In the genomic region with DNA sequence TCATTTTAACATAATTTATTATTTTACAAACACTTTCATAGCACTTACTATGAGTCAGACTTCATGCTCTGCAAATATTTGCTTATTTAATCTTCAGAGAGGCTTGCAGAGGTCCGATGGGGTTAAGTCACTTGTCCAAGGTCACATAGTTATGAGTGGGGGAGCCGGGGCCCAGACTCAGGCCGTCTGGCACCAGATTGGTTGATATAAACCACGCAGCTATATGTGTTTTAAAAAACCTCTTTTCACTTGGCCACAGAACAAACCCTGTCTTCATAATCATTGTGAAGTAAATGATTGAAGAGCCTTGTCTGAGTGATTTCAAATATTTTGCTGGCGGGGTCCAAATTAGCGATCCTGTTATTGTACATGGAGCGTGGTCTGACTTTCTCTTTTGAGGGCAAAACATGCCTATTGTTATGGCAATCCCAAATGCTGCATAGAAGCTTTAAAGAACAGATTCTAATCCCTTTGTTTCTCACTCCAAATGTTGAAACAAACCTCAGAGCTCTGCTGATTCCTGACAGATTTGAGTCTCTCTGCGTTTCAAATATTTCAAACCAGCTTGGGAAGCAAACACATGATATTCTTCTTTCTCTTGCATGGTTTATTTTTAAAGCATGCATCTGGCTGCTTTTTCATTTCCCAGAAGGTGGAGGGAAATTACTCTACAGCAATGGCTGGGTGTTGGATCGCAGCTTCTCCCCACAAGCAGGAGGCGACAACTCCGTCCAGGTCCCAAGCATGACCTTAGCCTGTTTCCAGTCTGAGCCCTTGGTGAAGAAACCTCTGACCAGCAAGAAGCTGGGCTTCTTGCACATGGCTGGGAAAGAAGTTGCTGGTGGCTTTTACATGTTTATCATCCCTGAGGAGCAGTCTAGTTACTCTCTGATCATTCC, we compare ENCODE assay signal across 12 cellular contexts.
A peak's percentile ranks its signal among the peaks of the same experiment; 100 is the strongest.
DNase-seq lines count a peak whose midpoint lies in the region; ATAC-seq, FAIRE-seq and TF ChIP-seq lines count a peak whose summit lies in the region.
"Had no signal": no experiment of that assay in that cellular context is flagged by ENCODE, and none has a peak within 500 bp of the region (broad histone marks: within the 10 kb centered on the region; RNA-seq: fewer than 3 reads in every experiment).

No MANE protein-coding gene starts in this region.

- CTCF ChIA-PET in A549 (lab: Yijun Ruan, JAX): interaction anchor here (0.7 to 4.6 kb wide), 4 partner anchors 14 to 49 kb away, joined by 3 to 21 read pairs (median 4); no protein-coding TSS in a partner anchor

- intact Hi-C loops in esophagus muscularis mucosa (cut with DNase I): no loop called here

- POLR2A ChIA-PET in A549 (lab: Yijun Ruan, JAX): no interaction called here

- H3K4me3 ChIP-seq in A549: no peak overlapping the region
- 0 out of 2 replicates have a peak overlapping the region, but pooled peaks have one; percentile 5 for H3K4me3 ChIP-seq in MG63
- peak overlapping the region in 1 of 4 donors; percentile 4 for H3K4me3 ChIP-seq in esophagus muscularis mucosa
- H3K4me3 ChIP-seq: SK-N-MC, tibial nerve had no signal

- H3K27me3 ChIP-seq in MG63: no peaks in the 10 kb centered on the region
- no peaks in the 10 kb centered on the region for H3K27me3 ChIP-seq in esophagus muscularis mucosa
- H3K27me3 ChIP-seq: tibial nerve had no signal

- H3K9me3 ChIP-seq in A549 (no peaks in the 10 kb centered on the region), MG63 (no peaks in the 10 kb centered on the region), esophagus muscularis mucosa (no peaks in the 10 kb centered on the region)

- 48% methylated on average over 11 of the region's 11 CpGs for WGBS in A549 (ENCODE audit: missing lambda C conversion rate)
- WGBS in esophagus muscularis mucosa: 24% methylated on average over 11 of the region's 11 CpGs

- no peak; a peak in 1 of 5 replicates for TF ChIP-seq RAD21 in A549 (conservative IDR thresholded peaks at IDR 0.05 in 1 of 2, IDR thresholded peaks at IDR 0.05 in 1 of 2)

- H3K4me1 ChIP-seq in A549: peaks cover 44% of the 10 kb centered on the region
- H3K4me1 ChIP-seq in esophagus muscularis mucosa: peaks cover 46 to 61% (median 56%) of the 10 kb centered on the region in 4 donors
- H3K4me1 ChIP-seq: foreskin keratinocyte had no signal

- TF ChIP-seq CTCF in A549 (IDR thresholded peaks at IDR 0.05) (no peak), esophagus muscularis mucosa (IDR thresholded peaks at IDR 0.05) (no peak)

- FAIRE-seq in A549 (lab: Jason Lieb, UNC): no peak

- TF ChIP-seq POLR2A in A549 (IDR thresholded peaks at IDR 0.05; ENCODE audit: low read length) (no peak), esophagus muscularis mucosa (IDR thresholded peaks at IDR 0.05; ENCODE audit: low read depth) (no peak)

- H3K27ac ChIP-seq in A549: no peak overlapping the region
- peak overlapping the region; percentile 8 to 65 (median 26) for H3K27ac ChIP-seq in esophagus muscularis mucosa (replicated peaks in 1 of 4)
- H3K27ac ChIP-seq: foreskin keratinocyte, SK-N-MC, tibial nerve had no signal

- H3K4me2 ChIP-seq in A549: peak overlapping the region; percentile 46

- peak in 1 of 2 experiments; percentile 6; a peak in 1 of 6 replicates for ATAC-seq in A549
- no peak for ATAC-seq in GM18867 (IDR thresholded peaks at IDR 0.05; ENCODE audit: unreplicated experiment)
- ATAC-seq in HG02798 (IDR thresholded peaks at IDR 0.05; ENCODE audit: poor library complexity, unreplicated experiment): no peak
- ATAC-seq: activated naive CD8-positive, alpha-beta T cell treated with anti-CD3 and anti-CD28 coated beads, Interleukin-2, amount 50 U/mL, for 24 hours; foreskin keratinocyte had no signal

- H3K36me3 ChIP-seq in MG63: no peaks in the 10 kb centered on the region
- H3K36me3 ChIP-seq in esophagus muscularis mucosa: no peaks in the 10 kb centered on the region
- H3K36me3 ChIP-seq: tibial nerve had no signal

- TF ChIP-seq EP300 in A549 (IDR thresholded peaks at IDR 0.05): peak; percentile 32 to 49; a peak in 1 of 5 replicates
- no peak for TF ChIP-seq EP300 in esophagus muscularis mucosa (IDR thresholded peaks at IDR 0.05)

- peak in 1 of 2 experiments; percentile 29 for DNase-seq in A549 (ENCODE audit: low read depth in 1 of 2, low spot score in 1 of 2)
- peak; percentile 79 for DNase-seq in MG63
- no peak for DNase-seq in esophagus muscularis mucosa (ENCODE audit: extremely low spot score)
- DNase-seq in middle frontal gyrus (ENCODE audit: extremely low spot score, low spot score): peak; percentile 48
- no peak for DNase-seq in iPS-NIHi7 (ENCODE audit: extremely low spot score)
- DNase-seq in stimulated activated naive CD4-positive, alpha-beta T cell (lab: John Stamatoyannopoulos, UW): no peak
- DNase-seq: activated naive CD8-positive, alpha-beta T cell treated with anti-CD3 and anti-CD28 coated beads, Interleukin-2, amount 50 U/mL, for 24 hours; foreskin keratinocyte had no signal

TF ChIP-seq in A549, 52 proteins besides CTCF, POLR2A, EP300 and RAD21 (continues in another document):
- TF ChIP-seq ZSCAN20 (CRISPR knock-in tag; IDR thresholded peaks at IDR 0.05) (no peak), NR3C1 (IDR thresholded peaks at IDR 0.05) (no peak), CEBPB (IDR thresholded peaks at IDR 0.05) (no peak; a peak in 1 of 4 replicates), HOXB5 (CRISPR knock-in tag; IDR thresholded peaks at IDR 0.05) (no peak), CBX2 (IDR thresholded peaks at IDR 0.05; ENCODE audit: borderline replicate concordance, low read depth) (no peak), KDM1A (IDR thresholded peaks at IDR 0.05; ENCODE audit: low read depth) (no peak), HOXB13 (CRISPR knock-in tag; IDR thresholded peaks at IDR 0.05; ENCODE audit: low read depth) (no peak), RFX5 (IDR thresholded peaks at IDR 0.05) (no peak), FOSL2 (IDR thresholded peaks at IDR 0.05) (peak; percentile 81), FOSL2 (CRISPR knock-in tag; IDR thresholded peaks at IDR 0.05) (peak; percentile 62), ZNF302 (CRISPR knock-in tag; IDR thresholded peaks at IDR 0.05) (no peak), RCOR1 (IDR thresholded peaks at IDR 0.05; ENCODE audit: low read depth, low read length) (no peak), FOSB (CRISPR knock-in tag; IDR thresholded peaks at IDR 0.05) (no peak), EHF (CRISPR knock-in tag; IDR thresholded peaks at IDR 0.05) (no peak), HEYL (CRISPR knock-in tag; IDR thresholded peaks at IDR 0.05) (no peak), GATA3 (IDR thresholded peaks at IDR 0.05; ENCODE audit: borderline replicate concordance) (peak; percentile 72; the same call in 1 of the 2 replicates), MAZ (IDR thresholded peaks at IDR 0.05; ENCODE audit: borderline replicate concordance, low read depth, low read length) (no peak), MYC (IDR thresholded peaks at IDR 0.05; ENCODE audit: borderline replicate concordance, low read length) (no peak), POLR2AphosphoS2 (conservative IDR thresholded peaks at IDR 0.05; ENCODE audit: low read length) (no peak)
- TF ChIP-seq, protein P1, sequence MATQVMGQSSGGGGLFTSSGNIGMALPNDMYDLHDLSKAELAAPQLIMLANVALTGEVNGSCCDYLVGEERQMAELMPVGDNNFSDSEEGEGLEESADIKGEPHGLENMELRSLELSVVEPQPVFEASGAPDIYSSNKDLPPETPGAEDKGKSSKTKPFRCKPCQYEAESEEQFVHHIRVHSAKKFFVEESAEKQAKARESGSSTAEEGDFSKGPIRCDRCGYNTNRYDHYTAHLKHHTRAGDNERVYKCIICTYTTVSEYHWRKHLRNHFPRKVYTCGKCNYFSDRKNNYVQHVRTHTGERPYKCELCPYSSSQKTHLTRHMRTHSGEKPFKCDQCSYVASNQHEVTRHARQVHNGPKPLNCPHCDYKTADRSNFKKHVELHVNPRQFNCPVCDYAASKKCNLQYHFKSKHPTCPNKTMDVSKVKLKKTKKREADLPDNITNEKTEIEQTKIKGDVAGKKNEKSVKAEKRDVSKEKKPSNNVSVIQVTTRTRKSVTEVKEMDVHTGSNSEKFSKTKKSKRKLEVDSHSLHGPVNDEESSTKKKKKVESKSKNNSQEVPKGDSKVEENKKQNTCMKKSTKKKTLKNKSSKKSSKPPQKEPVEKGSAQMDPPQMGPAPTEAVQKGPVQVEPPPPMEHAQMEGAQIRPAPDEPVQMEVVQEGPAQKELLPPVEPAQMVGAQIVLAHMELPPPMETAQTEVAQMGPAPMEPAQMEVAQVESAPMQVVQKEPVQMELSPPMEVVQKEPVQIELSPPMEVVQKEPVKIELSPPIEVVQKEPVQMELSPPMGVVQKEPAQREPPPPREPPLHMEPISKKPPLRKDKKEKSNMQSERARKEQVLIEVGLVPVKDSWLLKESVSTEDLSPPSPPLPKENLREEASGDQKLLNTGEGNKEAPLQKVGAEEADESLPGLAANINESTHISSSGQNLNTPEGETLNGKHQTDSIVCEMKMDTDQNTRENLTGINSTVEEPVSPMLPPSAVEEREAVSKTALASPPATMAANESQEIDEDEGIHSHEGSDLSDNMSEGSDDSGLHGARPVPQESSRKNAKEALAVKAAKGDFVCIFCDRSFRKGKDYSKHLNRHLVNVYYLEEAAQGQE (IDR thresholded peaks at IDR 0.05): no peak
- TF ChIP-seq, protein P2, sequence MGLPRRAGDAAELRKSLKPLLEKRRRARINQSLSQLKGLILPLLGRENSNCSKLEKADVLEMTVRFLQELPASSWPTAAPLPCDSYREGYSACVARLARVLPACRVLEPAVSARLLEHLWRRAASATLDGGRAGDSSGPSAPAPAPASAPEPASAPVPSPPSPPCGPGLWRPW (IDR thresholded peaks at IDR 0.05): no peak
- TF ChIP-seq, protein P3, sequence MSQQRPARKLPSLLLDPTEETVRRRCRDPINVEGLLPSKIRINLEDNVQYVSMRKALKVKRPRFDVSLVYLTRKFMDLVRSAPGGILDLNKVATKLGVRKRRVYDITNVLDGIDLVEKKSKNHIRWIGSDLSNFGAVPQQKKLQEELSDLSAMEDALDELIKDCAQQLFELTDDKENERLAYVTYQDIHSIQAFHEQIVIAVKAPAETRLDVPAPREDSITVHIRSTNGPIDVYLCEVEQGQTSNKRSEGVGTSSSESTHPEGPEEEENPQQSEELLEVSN (IDR thresholded peaks at IDR 0.05; ENCODE audit: borderline replicate concordance, low read depth): no peak
- TF ChIP-seq, protein P4, sequence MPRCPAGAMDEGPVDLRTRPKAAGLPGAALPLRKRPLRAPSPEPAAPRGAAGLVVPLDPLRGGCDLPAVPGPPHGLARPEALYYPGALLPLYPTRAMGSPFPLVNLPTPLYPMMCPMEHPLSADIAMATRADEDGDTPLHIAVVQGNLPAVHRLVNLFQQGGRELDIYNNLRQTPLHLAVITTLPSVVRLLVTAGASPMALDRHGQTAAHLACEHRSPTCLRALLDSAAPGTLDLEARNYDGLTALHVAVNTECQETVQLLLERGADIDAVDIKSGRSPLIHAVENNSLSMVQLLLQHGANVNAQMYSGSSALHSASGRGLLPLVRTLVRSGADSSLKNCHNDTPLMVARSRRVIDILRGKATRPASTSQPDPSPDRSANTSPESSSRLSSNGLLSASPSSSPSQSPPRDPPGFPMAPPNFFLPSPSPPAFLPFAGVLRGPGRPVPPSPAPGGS (IDR thresholded peaks at IDR 0.05): peak; percentile 73; the same call in 1 of the 3 replicates

Comparison
In these comparisons a context has a peak if more than half of its experiments do, and no peak if none do; other contexts are left out.
1. DNase-seq: peak in MG63 (single experiment) and middle frontal gyrus (single experiment); none in esophagus muscularis mucosa (single experiment), iPS-NIHi7 (single experiment) and stimulated activated naive CD4-positive, alpha-beta T cell (0 of 6).
2. H3K27ac ChIP-seq: peak in esophagus muscularis mucosa (4 of 4); none in A549 (0 of 2).